ENCODE assay signal across 1 cellular context in genomic region chr19:46717716-46718143, GRCh38.
TF ChIP-seq lines count a peak whose summit lies in the region.

No MANE protein-coding gene starts in this region.

TF ChIP-seq in IMR-90, 13 proteins besides CTCF, POLR2A, EP300 and RAD21 (continued from another document):
- TF ChIP-seq MAZ (IDR thresholded peaks at IDR 0.05; ENCODE audit: borderline replicate concordance, low read depth, low read length) = no peak
- no peak for TF ChIP-seq BHLHE40 (IDR thresholded peaks at IDR 0.05; ENCODE audit: low read depth, low read length)
- TF ChIP-seq RFX5 (IDR thresholded peaks at IDR 0.05; ENCODE audit: low read depth, low read length) = no peak
- no peak for TF ChIP-seq CEBPB (IDR thresholded peaks at IDR 0.05; ENCODE audit: low read depth, low read length)
- no peak for TF ChIP-seq FOS (IDR thresholded peaks at IDR 0.05; ENCODE audit: low read depth, low read length)
- no peak for TF ChIP-seq CHD1 (IDR thresholded peaks at IDR 0.05; ENCODE audit: low read depth, low read length)
- no peak for TF ChIP-seq USF2 (IDR thresholded peaks at IDR 0.05; ENCODE audit: low read depth, low read length)
- no peak for TF ChIP-seq NFE2L2 (IDR thresholded peaks at IDR 0.05; ENCODE audit: low read depth, low read length)
- no peak for TF ChIP-seq MAFK (IDR thresholded peaks at IDR 0.05; ENCODE audit: low read depth, low read length)
- no peak for TF ChIP-seq MXI1 (IDR thresholded peaks at IDR 0.05; ENCODE audit: borderline replicate concordance, low read depth, low read length)
- no peak for TF ChIP-seq ELK1 (IDR thresholded peaks at IDR 0.05; ENCODE audit: borderline replicate concordance, low read depth, low read length)
- TF ChIP-seq RCOR1 (IDR thresholded peaks at IDR 0.05; ENCODE audit: insufficient replicate concordance, low read length) = no peak
